10 cellular contexts compared by ENCODE assay signal in the genomic region with DNA sequence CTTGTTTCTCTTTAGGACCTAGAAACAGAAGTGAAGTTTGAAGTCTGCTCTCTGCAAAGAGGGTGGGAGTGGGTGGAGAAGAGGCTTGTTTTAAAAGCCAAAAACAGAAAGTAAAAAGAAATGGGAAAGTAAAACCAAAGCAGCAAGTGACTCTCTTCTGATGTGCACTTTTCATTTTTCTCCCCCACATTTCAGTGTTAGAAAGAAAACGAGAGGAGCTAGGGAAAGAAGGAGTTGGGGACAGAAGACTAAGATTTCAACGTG. TPM values are rescaled to one million over a fixed set of nuclear protein-coding genes. Genes with fewer than 3 reads are reported as not detected.
DNase-seq lines count a peak whose midpoint lies in the region; ATAC-seq and TF ChIP-seq lines count a peak whose summit lies in the region.
"Had no signal": no experiment of that assay in that cellular context is flagged by ENCODE, and none has a peak within 500 bp of the region (broad histone marks: within the 10 kb centered on the region; RNA-seq: fewer than 3 reads in every experiment).

No MANE protein-coding gene starts in this region.

- no peaks in the 10 kb centered on the region for H3K9me3 Mint-ChIP-seq in HFFc6
- no peaks in the 10 kb centered on the region for H3K9me3 Mint-ChIP-seq in activated CD4-positive, alpha-beta memory T cell treated with anti-CD3 and anti-CD28 coated beads for 36 hours

- H3K4me3 Mint-ChIP-seq in HFFc6, result peak overlapping the region; percentile 22; the same call in 1 of the 2 replicates
- H3K4me3 Mint-ChIP-seq in activated CD4-positive, alpha-beta memory T cell treated with anti-CD3 and anti-CD28 coated beads for 36 hours, result peak overlapping the region; percentile 62

- POLR2A ChIA-PET in activated CD4-positive, alpha-beta memory T cell treated with anti-CD3 and anti-CD28 coated beads for 36 hours (lab: Charles Lee), result no interaction called here

- no peak overlapping the region for H3K27ac ChIP-seq in lower lobe of right lung

- H3K27me3 Mint-ChIP-seq in HFFc6 (ENCODE audit: insufficient read depth), result peaks cover 22% of the 10 kb centered on the region
- peaks cover 26% of the 10 kb centered on the region for H3K27me3 Mint-ChIP-seq in activated CD4-positive, alpha-beta memory T cell treated with anti-CD3 and anti-CD28 coated beads for 36 hours

- no peaks in the 10 kb centered on the region for H3K36me3 ChIP-seq in lower lobe of right lung

- peaks cover 15% of the 10 kb centered on the region for H3K27me3 ChIP-seq in lower lobe of right lung (ENCODE audit: low read depth)

- CTCF ChIA-PET in activated CD4-positive, alpha-beta memory T cell treated with anti-CD3 and anti-CD28 coated beads for 36 hours (lab: Charles Lee), result interaction anchor here (1.2 to 4.6 kb wide), 2 partner anchors 17 to 20 kb away, joined by 4 to 27 read pairs; no protein-coding TSS in a partner anchor

- TF ChIP-seq CTCF in HFFc6 (IDR thresholded peaks at IDR 0.05) (no peak), lower lobe of right lung (IDR thresholded peaks at IDR 0.05) (no peak)

- H3K27ac Mint-ChIP-seq in HFFc6, result no peak overlapping the region
- no peak overlapping the region for H3K27ac Mint-ChIP-seq in activated CD4-positive, alpha-beta memory T cell treated with anti-CD3 and anti-CD28 coated beads for 36 hours

- peak overlapping the region; percentile 54 for H3K4me3 ChIP-seq in lower lobe of right lung

- peak; percentile 37 for ATAC-seq in GM18907 (IDR thresholded peaks at IDR 0.05; ENCODE audit: unreplicated experiment)
- ATAC-seq in lower lobe of right lung, result no peak
- ATAC-seq in GM18861 (IDR thresholded peaks at IDR 0.05; ENCODE audit: unreplicated experiment), result no peak

- H3K4me1 Mint-ChIP-seq in HFFc6 (ENCODE audit: low read depth), result peaks cover 34% of the 10 kb centered on the region
- peaks cover 23% of the 10 kb centered on the region for H3K4me1 Mint-ChIP-seq in activated CD4-positive, alpha-beta memory T cell treated with anti-CD3 and anti-CD28 coated beads for 36 hours (ENCODE audit: low read depth)

- intact Hi-C loops in activated CD4-positive, alpha-beta memory T cell treated with anti-CD3 and anti-CD28 coated beads for 36 hours (cut with micrococcal nuclease), result loop anchor here (2.0 kb wide), 1 partner anchor 89 kb away; the partner anchor contains the start of genes CENPQ and MMUT
- intact Hi-C loops in lower lobe of right lung (cut with DNase I), result no loop called here
- intact Hi-C loops in posterior cingulate gyrus (cut with DNase I), result no loop called here

- DNase-seq in HFFc6, result no peak
- DNase-seq in activated CD4-positive, alpha-beta memory T cell treated with anti-CD3 and anti-CD28 coated beads for 36 hours, result no peak
- DNase-seq in lower lobe of right lung, result no peak
- no peak for DNase-seq in posterior cingulate gyrus
- DNase-seq in SK-N-DZ (ENCODE audit: low spot score), result no peak
- no peak for DNase-seq in NCI-H226

- H3K9me3 ChIP-seq in lower lobe of right lung, result no peaks in the 10 kb centered on the region

- no peaks in the 10 kb centered on the region for H3K36me3 Mint-ChIP-seq in HFFc6 (ENCODE audit: low read depth)
- no peaks in the 10 kb centered on the region for H3K36me3 Mint-ChIP-seq in activated CD4-positive, alpha-beta memory T cell treated with anti-CD3 and anti-CD28 coated beads for 36 hours

- peaks cover 20% of the 10 kb centered on the region for H3K4me1 ChIP-seq in lower lobe of right lung

RNA-seq across cellular contexts. Expression of gene C6orf141, which starts 1.3 kb away (rescaled TPM):
- total RNA-seq in HFFc6 (2021; fragmentation: NEBNext Ultra II Directional; extraction: Animal tissue kit (Norgen Biotek cat#: 25700)), result not detected
- total RNA-seq in activated CD4-positive, alpha-beta memory T cell treated with anti-CD3 and anti-CD28 coated beads for 36 hours, result 1 to 10 TPM in 1 of 2 experiments, under 1 TPM in 1; 0.86 to 1.0 TPM
- total RNA-seq in lower lobe of right lung, result 4.1 TPM
- polyA plus RNA-seq in SK-N-DZ (2014; cell fraction: cytosol; rRNA removed), result 5.7 and 5.8 TPM in 2 replicates
- polyA plus RNA-seq in SK-N-DZ (2014; cell fraction: nucleus; rRNA removed), result 3.9 and 12.2 TPM in 2 replicates

RNA-seq across cellular contexts. Expression of gene GLYATL3, which starts 52.1 kb away (rescaled TPM):
- total RNA-seq in HFFc6 (2021; fragmentation: NEBNext Ultra II Directional; extraction: Animal tissue kit (Norgen Biotek cat#: 25700)), result not detected
- total RNA-seq in activated CD4-positive, alpha-beta memory T cell treated with anti-CD3 and anti-CD28 coated beads for 36 hours, result not detected
- total RNA-seq in lower lobe of right lung, result not detected
- polyA plus RNA-seq in SK-N-DZ (2014; cell fraction: cytosol; rRNA removed), result not detected in 2 replicates
- polyA plus RNA-seq in SK-N-DZ (2014; cell fraction: nucleus; rRNA removed), result not detected in 2 replicates
- total RNA-seq: pulmonary artery endothelial cell, RPMI7951 had no signal
